ENCODE assay signal across 18 cellular contexts in genomic region chr10:16016688-16017087, GRCh38.
DNase-seq lines count a peak whose midpoint lies in the region; ATAC-seq, FAIRE-seq and TF ChIP-seq lines count a peak whose summit lies in the region.
"Had no signal": no experiment of that assay in that cellular context is flagged by ENCODE, and none has a peak within 500 bp of the region (broad histone marks: within the 10 kb centered on the region; RNA-seq: fewer than 3 reads in every experiment).

No MANE protein-coding gene starts in this region.

- no peak for TF ChIP-seq CTCF in endothelial cell of umbilical vein (IDR thresholded peaks at IDR 0.05; ENCODE audit: extremely low read depth in 1 of 2, insufficient read depth in 1 of 2, low read depth in 1 of 2, low read length in 2 of 2)

- no peaks in the 10 kb centered on the region for H3K4me1 ChIP-seq in endothelial cell of umbilical vein (ENCODE audit: control insufficient read depth, extremely low read depth, insufficient read depth, low read length)
- H3K4me1 ChIP-seq: A549, BE2C had no signal

- H3K36me3 ChIP-seq in endothelial cell of umbilical vein (ENCODE audit: control insufficient read depth in 2 of 2, extremely low read depth in 1 of 2, insufficient read depth in 2 of 2, low read length in 2 of 2): no peaks in the 10 kb centered on the region
- H3K36me3 ChIP-seq: BE2C had no signal

- no peak overlapping the region for H3K4me2 ChIP-seq in endothelial cell of umbilical vein (ENCODE audit: insufficient read depth, low read length)
- H3K4me2 ChIP-seq: A549 had no signal

- POLR2A ChIA-PET in endothelial cell of umbilical vein (lab: Charles Lee): no interaction called here

- ATAC-seq in GM18502 (IDR thresholded peaks at IDR 0.05; ENCODE audit: poor library complexity, unreplicated experiment): no peak
- ATAC-seq: A549, HCT116 had no signal

- H3K9me1 ChIP-seq in endothelial cell of umbilical vein (replicated peaks; ENCODE audit: control insufficient read depth, extremely low read depth, insufficient read depth, low read length): no peaks in the 10 kb centered on the region

- no TSS peak for BruUV-seq in endothelial cell of umbilical vein (replicated peaks; lab: Mats Ljungman, UMichigan)

- dilution Hi-C loops in endothelial cell of umbilical vein (cut with MboI; ENCODE audit: extremely low pct_ligation_motif_present, low sequenced_read_pairs): no loop called here

- FAIRE-seq in endothelial cell of umbilical vein (lab: Jason Lieb, UNC): no peak
- FAIRE-seq: A549, D721Med had no signal

- no peak overlapping the region for H3K4me3 ChIP-seq in endothelial cell of umbilical vein (replicated peaks in 1 of 3; ENCODE audit: insufficient read depth in 1 of 3, low read depth in 1 of 3, low read length in 3 of 3)
- H3K4me3 ChIP-seq: A549 had no signal

- H3K9me3 ChIP-seq in endothelial cell of umbilical vein (replicated peaks; ENCODE audit: control insufficient read depth, insufficient read depth, low read length): no peaks in the 10 kb centered on the region
- H3K9me3 ChIP-seq: BE2C had no signal

- no peaks in the 10 kb centered on the region for H3K79me2 ChIP-seq in endothelial cell of umbilical vein (ENCODE audit: control insufficient read depth, insufficient read depth, low read length)

- H3K27ac ChIP-seq in endothelial cell of umbilical vein (ENCODE audit: insufficient read depth, low read depth, low read length): no peak overlapping the region
- H3K27ac ChIP-seq: A549, C4-2B, HL-60 had no signal

- no peaks in the 10 kb centered on the region for H3K27me3 ChIP-seq in endothelial cell of umbilical vein (ENCODE audit: control insufficient read depth in 2 of 2, insufficient read depth in 2 of 2, low read length in 2 of 2)
- H3K27me3 ChIP-seq: BE2C had no signal

- DNase-seq in NAMALWA (ENCODE audit: low spot score) (peak; percentile 2), RKO (ENCODE audit: low spot score) (peak; percentile 8), endothelial cell of umbilical vein (ENCODE audit: low read depth, low spot score) (peak; percentile 12), ureter (ENCODE audit: low spot score) (peak; percentile 44), erythroblast (lab: John Stamatoyannopoulos, UW) (no peak)
- DNase-seq: BE2C; CD4-positive, alpha-beta memory T cell; COR-L47; DMS153; DMS79 treated with DMSO at 0.1 percent for 48 hours; EL; GDM1 had no signal

- CTCF ChIA-PET in endothelial cell of umbilical vein (lab: Charles Lee): no interaction called here

- H4K20me1 ChIP-seq in endothelial cell of umbilical vein (replicated peaks; ENCODE audit: control insufficient read depth, extremely low read depth, insufficient read depth, low read length): no peaks in the 10 kb centered on the region

- H3K9ac ChIP-seq in endothelial cell of umbilical vein (replicated peaks; ENCODE audit: extremely low read depth, insufficient read depth, low read length): no peak overlapping the region

- TF ChIP-seq POLR2A in endothelial cell of umbilical vein (IDR thresholded peaks at IDR 0.05; ENCODE audit: low read depth, low read length) (no peak), erythroblast (IDR thresholded peaks at IDR 0.05; ENCODE audit: low read length) (no peak)

- H2AFZ ChIP-seq in endothelial cell of umbilical vein (ENCODE audit: low read depth, low read length): no peak overlapping the region

- intact Hi-C loops in endothelial cell of umbilical vein (cut with micrococcal nuclease): no loop called here

TF ChIP-seq in endothelial cell of umbilical vein, 7 proteins besides CTCF, POLR2A, EP300 and RAD21:
- no peak for TF ChIP-seq EZH2 (IDR thresholded peaks at IDR 0.05; ENCODE audit: borderline replicate concordance, low read depth, low read length, severe bottlenecking)
- TF ChIP-seq FOS (IDR thresholded peaks at IDR 0.05; ENCODE audit: borderline replicate concordance, insufficient read depth, low read length): peak; percentile 22
- TF ChIP-seq MYC (IDR thresholded peaks at IDR 0.05; ENCODE audit: low read depth, low read length): no peak
- TF ChIP-seq GATA2 (IDR thresholded peaks at IDR 0.05; ENCODE audit: insufficient read depth, insufficient read length, low read depth, low read length): no peak
- no peak for TF ChIP-seq POLR2AphosphoS5 (IDR thresholded peaks at IDR 0.05; ENCODE audit: insufficient read depth, low read depth, low read length)

Comparison
In these comparisons a context has a peak if more than half of its experiments do, and no peak if none do; other contexts are left out.
1. DNase-seq: peak in NAMALWA (single experiment), RKO (single experiment), endothelial cell of umbilical vein (single experiment) and ureter (single experiment); none in erythroblast (0 of 2).